12 cellular contexts compared by ENCODE assay signal in the genomic region with DNA sequence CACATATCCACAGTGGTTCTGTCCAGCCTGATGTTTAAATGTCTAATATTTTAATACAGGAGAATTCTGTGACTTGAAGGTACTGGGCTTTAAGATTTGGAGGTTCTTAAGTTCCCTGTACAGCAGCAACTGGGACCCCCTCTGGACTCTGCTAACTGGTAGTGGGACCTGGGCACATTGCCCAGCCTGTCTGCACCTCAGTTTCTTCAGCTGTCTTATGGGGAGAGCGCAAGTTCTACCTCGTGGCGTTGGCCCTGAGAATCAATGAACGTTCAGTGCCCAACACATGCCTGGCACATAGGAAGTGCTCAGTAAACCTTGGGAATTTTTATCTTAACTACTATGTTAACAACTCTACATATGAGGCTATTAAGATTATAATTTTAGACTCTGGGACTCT. TPM values are rescaled to one million over a fixed set of nuclear protein-coding genes. Genes with fewer than 3 reads are reported as not detected.
DNase-seq lines count a peak whose midpoint lies in the region; ATAC-seq, FAIRE-seq and TF ChIP-seq lines count a peak whose summit lies in the region.
"Had no signal": no experiment of that assay in that cellular context is flagged by ENCODE, and none has a peak within 500 bp of the region (broad histone marks: within the 10 kb centered on the region; RNA-seq: fewer than 3 reads in every experiment).

No MANE protein-coding gene starts in this region.

- DNase-seq in A549 (ENCODE audit: low read depth in 1 of 2, low spot score in 1 of 2) (no peak), Calu3 (no peak), SJSA1 (ENCODE audit: low read depth in 1 of 2, low spot score in 2 of 2) (no peak), hippocampal formation (lab: John Stamatoyannopoulos, UW) (no peak)
- no peak for DNase-seq in effector memory CD4-positive, alpha-beta T cell
- DNase-seq: activated CD8-positive, alpha-beta memory T cell treated with anti-CD3 and anti-CD28 coated beads, Interleukin-2, amount 50 U/mL, for 48 hours; H7; NCI-H2029 treated with DMSO at 0.1 percent for 48 hours; stimulated activated CD8-positive, alpha-beta memory T cell treated with anti-CD3 and anti-CD28 coated beads, Interleukin-4, amount 100 ng/mL, for 48 hours had no signal

- no peak for TF ChIP-seq POLR2A in A549 (IDR thresholded peaks at IDR 0.05; ENCODE audit: low read length)

- no peaks in the 10 kb centered on the region for H3K27me3 ChIP-seq in SJSA1 (replicated peaks)
- H3K27me3 ChIP-seq in iPS-20b (ENCODE audit: insufficient read depth, low read length): peaks cover 9% of the 10 kb centered on the region
- H3K27me3 ChIP-seq in effector memory CD4-positive, alpha-beta T cell (replicated peaks; ENCODE audit: control insufficient read depth, insufficient read depth, low read length, poor library complexity, severe bottlenecking): no peaks in the 10 kb centered on the region

- TF ChIP-seq RAD21 in A549 (conservative IDR thresholded peaks at IDR 0.05 in 1 of 2, IDR thresholded peaks at IDR 0.05 in 1 of 2): no peak

- H3K36me3 ChIP-seq in SJSA1 (peaks cover 46% of the 10 kb centered on the region), iPS-20b (ENCODE audit: insufficient read depth, low read depth, low read length) (peaks cover 23% of the 10 kb centered on the region; the same call in 1 of the 2 replicates)
- no peaks in the 10 kb centered on the region for H3K36me3 ChIP-seq in effector memory CD4-positive, alpha-beta T cell (ENCODE audit: control insufficient read depth, insufficient read depth, low read length)

- POLR2A ChIA-PET in A549 (lab: Yijun Ruan, JAX): interaction anchor here (2.2 kb wide), 1 partner anchor 9 kb away, joined by 7 read pairs; no protein-coding TSS in a partner anchor

- H3K4me2 ChIP-seq in A549: peak overlapping the region; percentile 78

- intact Hi-C loops in Calu3 (cut with micrococcal nuclease; ENCODE audit: unreplicated experiment): no loop called here

- H3K4me1 ChIP-seq in A549: peaks cover 12% of the 10 kb centered on the region
- peaks cover 15% of the 10 kb centered on the region for H3K4me1 ChIP-seq in SJSA1 (replicated peaks)
- peaks cover 5% of the 10 kb centered on the region for H3K4me1 ChIP-seq in iPS-20b (ENCODE audit: insufficient read depth, low read length)
- H3K4me1 ChIP-seq in effector memory CD4-positive, alpha-beta T cell (ENCODE audit: control insufficient read depth, insufficient read depth, low read length, poor library complexity, severe bottlenecking): peaks cover 14% of the 10 kb centered on the region

- WGBS in A549 (ENCODE audit: missing lambda C conversion rate): 98% methylated on average over 4 of the region's 4 CpGs

- H3K9me3 Mint-ChIP-seq in Calu3 (ENCODE audit: low read depth, unreplicated experiment): no peaks in the 10 kb centered on the region

- TF ChIP-seq CTCF in A549 (IDR thresholded peaks at IDR 0.05) (no peak), Calu3 (IDR thresholded peaks at IDR 0.05; ENCODE audit: unreplicated experiment) (no peak)

- no peaks in the 10 kb centered on the region for H3K27me3 Mint-ChIP-seq in Calu3 (ENCODE audit: unreplicated experiment)

- CTCF ChIA-PET in A549 (lab: Yijun Ruan, JAX): interaction anchor here (0.7 to 2.3 kb wide), 5 partner anchors 8 to 73 kb away, joined by 3 to 11 read pairs (median 3); no protein-coding TSS in a partner anchor
- CTCF ChIA-PET in Calu3 (lab: Charles Lee): no interaction called here

- no peak for FAIRE-seq in A549 (lab: Jason Lieb, UNC)

- no peak for ATAC-seq in A549
- no peak for ATAC-seq in GM19328 (IDR thresholded peaks at IDR 0.05; ENCODE audit: unreplicated experiment)
- no peak for ATAC-seq in GM21423 (IDR thresholded peaks at IDR 0.05; ENCODE audit: unreplicated experiment)

- peak overlapping the region; percentile 61 for H3K4me3 Mint-ChIP-seq in Calu3 (ENCODE audit: low read depth, unreplicated experiment)

- H3K27ac ChIP-seq in A549 (no peak overlapping the region), SJSA1 (no peak overlapping the region), iPS-20b (ENCODE audit: low read length) (no peak overlapping the region)
- H3K27ac ChIP-seq in effector memory CD4-positive, alpha-beta T cell (ENCODE audit: insufficient read depth, low read length, poor library complexity, severe bottlenecking): no peak overlapping the region

- no peaks in the 10 kb centered on the region for H3K9me3 ChIP-seq in A549
- H3K9me3 ChIP-seq in SJSA1 (replicated peaks): no peaks in the 10 kb centered on the region
- H3K9me3 ChIP-seq in iPS-20b (ENCODE audit: insufficient read depth, low read depth, low read length): no peaks in the 10 kb centered on the region
- H3K9me3 ChIP-seq in effector memory CD4-positive, alpha-beta T cell (ENCODE audit: control insufficient read depth, low read length): no peaks in the 10 kb centered on the region

- H3K27ac Mint-ChIP-seq in Calu3 (ENCODE audit: unreplicated experiment): no peak overlapping the region

- BruUV-seq in Calu3 (replicated peaks; lab: Mats Ljungman, UMichigan): no TSS peak

- H3K4me3 ChIP-seq in A549: no peak overlapping the region
- H3K4me3 ChIP-seq in SJSA1: peak overlapping the region; percentile 53; the same call in 1 of the 2 replicates
- H3K4me3 ChIP-seq in iPS-20b (ENCODE audit: low read length): peak overlapping the region; percentile 76; the same call in 1 of the 2 replicates
- H3K4me3 ChIP-seq in effector memory CD4-positive, alpha-beta T cell (ENCODE audit: insufficient read depth, low read depth, low read length, poor library complexity, severe bottlenecking): no peak overlapping the region

- H3K9ac ChIP-seq in iPS-20b (ENCODE audit: low read depth, low read length): no peak overlapping the region

- no peak for TF ChIP-seq EP300 in A549 (IDR thresholded peaks at IDR 0.05)

- H3K36me3 Mint-ChIP-seq in Calu3 (ENCODE audit: insufficient read depth, unreplicated experiment): peaks cover 17% of the 10 kb centered on the region

- no peaks in the 10 kb centered on the region for H3K4me1 Mint-ChIP-seq in Calu3 (ENCODE audit: low read depth, unreplicated experiment)

TF ChIP-seq in A549, 52 proteins besides CTCF, POLR2A, EP300 and RAD21:
- no peak for TF ChIP-seq TFCP2L1 (CRISPR knock-in tag; IDR thresholded peaks at IDR 0.05)

RNA-seq across cellular contexts. Expression of gene SLC2A6, which starts 1.4 kb away (rescaled TPM):
- polyA plus RNA-seq in A549 (2011; rRNA removed) (3.7 and 4.6 TPM in 2 replicates), A549 (2017; fragmentation: RNase III; extraction: RNeasy Plus Mini Kit Qiagen cat#74134 plus additional on column Dnase treatment) (15.4 to 21.2 TPM (median 20.5 TPM) in 3 replicates)
- polyA plus RNA-seq in A549 (2012; cell fraction: cytosol; rRNA removed): 9.7 and 16.3 TPM in 2 replicates
- polyA plus RNA-seq in A549 (2012; cell fraction: nucleus; rRNA removed): 20.8 and 32.7 TPM in 2 replicates
- polyA minus RNA-seq in A549 (2011; rRNA and poly(A)+ RNA removed): 4.2 and 5.8 TPM in 2 replicates
- total RNA-seq in Calu3 (2022): 9.3 and 11.6 TPM in 2 replicates
- 22.6 and 25.0 TPM in 2 replicates for total RNA-seq in SJSA1 (2014; rRNA removed; shearing (Covaris generic))

RNA-seq across cellular contexts. Expression of gene CACFD1, which starts 17.7 kb away (rescaled TPM):
- polyA plus RNA-seq in A549 (2011; rRNA removed): 6.2 and 8.0 TPM in 2 replicates
- 4.4 and 7.0 TPM in 2 replicates for polyA plus RNA-seq in A549 (2012; cell fraction: cytosol; rRNA removed)
- polyA plus RNA-seq in A549 (2012; cell fraction: nucleus; rRNA removed): 7.1 and 7.4 TPM in 2 replicates
- polyA plus RNA-seq in A549 (2017; fragmentation: RNase III; extraction: RNeasy Plus Mini Kit Qiagen cat#74134 plus additional on column Dnase treatment): 3.1 to 5.2 TPM (median 5.0 TPM) in 3 replicates
- polyA minus RNA-seq in A549 (2011; rRNA and poly(A)+ RNA removed): 9.4 and 11.5 TPM in 2 replicates
- 15.1 and 19.9 TPM in 2 replicates for total RNA-seq in Calu3 (2022)
- total RNA-seq in SJSA1 (2014; rRNA removed; shearing (Covaris generic)): 2.9 and 3.4 TPM in 2 replicates

RNA-seq across cellular contexts. Expression of gene MYMK, which starts 47.3 kb away (rescaled TPM):
- not detected in 2 replicates for polyA plus RNA-seq in A549 (2011; rRNA removed)
- polyA plus RNA-seq in A549 (2012; cell fraction: cytosol; rRNA removed): not detected in 2 replicates
- polyA plus RNA-seq in A549 (2012; cell fraction: nucleus; rRNA removed): not detected in 2 replicates
- not detected in 3 replicates for polyA plus RNA-seq in A549 (2017; fragmentation: RNase III; extraction: RNeasy Plus Mini Kit Qiagen cat#74134 plus additional on column Dnase treatment)
- polyA minus RNA-seq in A549 (2011; rRNA and poly(A)+ RNA removed): not detected in 2 replicates
- not detected in 2 replicates for total RNA-seq in Calu3 (2022)
- not detected in 2 replicates for total RNA-seq in SJSA1 (2014; rRNA removed; shearing (Covaris generic))
- total RNA-seq: H7 had no signal

RNA-seq across cellular contexts. Expression of gene ADAMTS13, which starts 55.3 kb away (rescaled TPM):
- 0.80 and 1.2 TPM in 2 replicates for polyA plus RNA-seq in A549 (2011; rRNA removed)
- polyA plus RNA-seq in A549 (2012; cell fraction: cytosol; rRNA removed): 0.89 and 0.95 TPM in 2 replicates
- 8.6 TPM in 2 replicates for polyA plus RNA-seq in A549 (2012; cell fraction: nucleus; rRNA removed)
- 0.94 to 1.7 TPM (median 0.98 TPM) in 3 replicates for polyA plus RNA-seq in A549 (2017; fragmentation: RNase III; extraction: RNeasy Plus Mini Kit Qiagen cat#74134 plus additional on column Dnase treatment)
- polyA minus RNA-seq in A549 (2011; rRNA and poly(A)+ RNA removed): 0.70 and 0.83 TPM in 2 replicates
- 4.7 and 5.8 TPM in 2 replicates for total RNA-seq in Calu3 (2022)
- total RNA-seq in SJSA1 (2014; rRNA removed; shearing (Covaris generic)): 0.24 and 0.88 TPM in 2 replicates

RNA-seq across cellular contexts. Expression of gene ADAMTSL2, which starts 57.0 kb away (rescaled TPM):
- polyA plus RNA-seq in A549 (2011; rRNA removed): not detected in 2 replicates
- polyA plus RNA-seq in A549 (2012; cell fraction: cytosol; rRNA removed): 0.01 TPM in 2 replicates
- not detected in 2 replicates for polyA plus RNA-seq in A549 (2012; cell fraction: nucleus; rRNA removed)
- not detected in 3 replicates for polyA plus RNA-seq in A549 (2017; fragmentation: RNase III; extraction: RNeasy Plus Mini Kit Qiagen cat#74134 plus additional on column Dnase treatment)
- not detected in 2 replicates for polyA minus RNA-seq in A549 (2011; rRNA and poly(A)+ RNA removed)
- 0.14 TPM in 1 of 2 replicates, not detected in the other for total RNA-seq in Calu3 (2022)
- not detected in 2 replicates for total RNA-seq in SJSA1 (2014; rRNA removed; shearing (Covaris generic))

Comparison
In these comparisons a context has a peak if more than half of its experiments do, and no peak if none do; other contexts are left out.
1. H3K4me3 ChIP-seq: peak in SJSA1 (single experiment) and iPS-20b (single experiment); none in A549 (single experiment) and effector memory CD4-positive, alpha-beta T cell (single experiment).